In genomic region chr13:31670831-31671617, GRCh38 we compare ENCODE assay signal across 15 cellular contexts.
"Had no signal": no experiment of that assay in that cellular context is flagged by ENCODE, and none has a peak within 500 bp of the region (broad histone marks: within the 10 kb centered on the region; RNA-seq: fewer than 3 reads in every experiment).

No MANE protein-coding gene starts in this region.

- H3K36me3 ChIP-seq: spleen, tibial nerve had no signal

- H3K9me3 Mint-ChIP-seq: activated CD4-positive, alpha-beta memory T cell treated with anti-CD3 and anti-CD28 coated beads, Interleukin-2, amount 10 ng/mL, durations not matched to agents 7 days and 5 days; activated naive CD8-positive, alpha-beta T cell treated with anti-CD3 and anti-CD28 coated beads for 36 hours had no signal

- H3K4me3 ChIP-seq: spleen, tibial nerve had no signal

- H3K27ac ChIP-seq: tibial nerve had no signal

- H3K9me3 ChIP-seq: tibial nerve had no signal

- H3K4me1 ChIP-seq: spleen, tibial nerve had no signal

- H3K4me3 Mint-ChIP-seq: activated CD4-positive, alpha-beta memory T cell treated with anti-CD3 and anti-CD28 coated beads, Interleukin-2, amount 10 ng/mL, durations not matched to agents 7 days and 5 days; activated CD4-positive, alpha-beta T cell treated with anti-CD3 and anti-CD28 coated beads for 36 hours; activated naive CD8-positive, alpha-beta T cell treated with anti-CD3 and anti-CD28 coated beads for 36 hours; activated T-cell treated with anti-CD3 and anti-CD28 coated beads, Interleukin-2, amount 50 U/mL, for 72 hours; naive thymus-derived CD4-positive, alpha-beta T cell; stimulated activated naive B cell treated with anti-CD40 and anti-IgM and Interleukin-4, amounts not matched to agents 10 μg/mL and 1 μg/mL and 100 μg/mL, for 72 hours had no signal

- ATAC-seq: activated CD4-positive, alpha-beta T cell treated with anti-CD3 and anti-CD28 coated beads for 36 hours; activated T-cell treated with anti-CD3 and anti-CD28 coated beads, Interleukin-2, amount 50 U/mL, for 72 hours; naive thymus-derived CD4-positive, alpha-beta T cell; right cardiac atrium; stimulated activated naive B cell treated with anti-CD40 and anti-IgM and Interleukin-4, amounts not matched to agents 10 μg/mL and 1 μg/mL and 100 μg/mL, for 72 hours had no signal

- H3K4me1 Mint-ChIP-seq: activated CD4-positive, alpha-beta memory T cell treated with anti-CD3 and anti-CD28 coated beads, Interleukin-2, amount 10 ng/mL, durations not matched to agents 7 days and 5 days; activated CD4-positive, alpha-beta T cell treated with anti-CD3 and anti-CD28 coated beads for 36 hours; activated naive CD8-positive, alpha-beta T cell treated with anti-CD3 and anti-CD28 coated beads for 36 hours; naive thymus-derived CD4-positive, alpha-beta T cell; stimulated activated naive B cell treated with anti-CD40 and anti-IgM and Interleukin-4, amounts not matched to agents 10 μg/mL and 1 μg/mL and 100 μg/mL, for 72 hours had no signal

- H3K36me3 Mint-ChIP-seq: activated naive CD8-positive, alpha-beta T cell treated with anti-CD3 and anti-CD28 coated beads for 36 hours; naive thymus-derived CD4-positive, alpha-beta T cell; stimulated activated naive B cell treated with anti-CD40 and anti-IgM and Interleukin-4, amounts not matched to agents 10 μg/mL and 1 μg/mL and 100 μg/mL, for 72 hours had no signal

- DNase-seq: activated CD4-positive, alpha-beta memory T cell treated with anti-CD3 and anti-CD28 coated beads, Interleukin-2, amount 10 ng/mL, durations not matched to agents 7 days and 5 days; activated CD4-positive, alpha-beta T cell treated with anti-CD3 and anti-CD28 coated beads for 36 hours; activated gamma-delta T cell treated with Interleukin-2 at 50 U/mL for 16 hours; activated naive CD8-positive, alpha-beta T cell treated with anti-CD3 and anti-CD28 coated beads for 36 hours; activated T-cell treated with anti-CD3 and anti-CD28 coated beads, Interleukin-2, amount 50 U/mL, for 72 hours; anterior cingulate cortex; hypothalamus; mammary epithelial cell; naive thymus-derived CD4-positive, alpha-beta T cell; right cardiac atrium; spleen; stimulated activated CD4-positive, alpha-beta T cell treated with anti-CD3 and anti-CD28 coated beads, Interleukin-1b, Interleukin-23, amount 100 ng/mL, for 48 hours; stimulated activated naive B cell treated with anti-CD40 and anti-IgM and Interleukin-4, amounts not matched to agents 10 μg/mL and 1 μg/mL and 100 μg/mL, for 72 hours; T1000 had no signal

- H3K27me3 Mint-ChIP-seq: activated CD4-positive, alpha-beta memory T cell treated with anti-CD3 and anti-CD28 coated beads, Interleukin-2, amount 10 ng/mL, durations not matched to agents 7 days and 5 days; activated CD4-positive, alpha-beta T cell treated with anti-CD3 and anti-CD28 coated beads for 36 hours had no signal

- H3K27me3 ChIP-seq: spleen, tibial nerve had no signal

- H3K27ac Mint-ChIP-seq: activated CD4-positive, alpha-beta memory T cell treated with anti-CD3 and anti-CD28 coated beads, Interleukin-2, amount 10 ng/mL, durations not matched to agents 7 days and 5 days; activated CD4-positive, alpha-beta T cell treated with anti-CD3 and anti-CD28 coated beads for 36 hours; activated naive CD8-positive, alpha-beta T cell treated with anti-CD3 and anti-CD28 coated beads for 36 hours; activated T-cell treated with anti-CD3 and anti-CD28 coated beads, Interleukin-2, amount 50 U/mL, for 72 hours; naive thymus-derived CD4-positive, alpha-beta T cell; stimulated activated naive B cell treated with anti-CD40 and anti-IgM and Interleukin-4, amounts not matched to agents 10 μg/mL and 1 μg/mL and 100 μg/mL, for 72 hours had no signal
